ENCODE assay signal across 9 cellular contexts in genomic region chr6:36979343-36979742, GRCh38. TPM values are rescaled to one million over a fixed set of nuclear protein-coding genes. Genes with fewer than 3 reads are reported as not detected.
DNase-seq lines count a peak whose midpoint lies in the region; ATAC-seq and TF ChIP-seq lines count a peak whose summit lies in the region.
"Had no signal": no experiment of that assay in that cellular context is flagged by ENCODE, and none has a peak within 500 bp of the region (broad histone marks: within the 10 kb centered on the region; RNA-seq: fewer than 3 reads in every experiment).

No MANE protein-coding gene starts in this region.

- no peak for ATAC-seq in GM21825 (IDR thresholded peaks at IDR 0.05; ENCODE audit: unreplicated experiment)
- ATAC-seq in GM21367 (IDR thresholded peaks at IDR 0.05; ENCODE audit: unreplicated experiment), result no peak

- POLR2A ChIA-PET in AG04449 (lab: Yijun Ruan, JAX), result no interaction called here

- peak overlapping the region in 2 of 6 donors; percentile 17 to 56 for H3K27ac Mint-ChIP-seq in immature natural killer cell

- H3K4me3 ChIP-seq in AG04449 (ENCODE audit: low read depth, low read length), result no peak overlapping the region
- H3K4me3 ChIP-seq in fibroblast of villous mesenchyme (ENCODE audit: low read depth, low read length), result no peak overlapping the region
- no peak overlapping the region for H3K4me3 ChIP-seq in prostate gland

- H3K27me3 ChIP-seq in prostate gland (replicated peaks; ENCODE audit: insufficient read depth), result no peaks in the 10 kb centered on the region

- H3K9me3 ChIP-seq in prostate gland, result no peaks in the 10 kb centered on the region

- H3K36me3 Mint-ChIP-seq in immature natural killer cell, result peaks cover 5 to 33% (median 9%) of the 10 kb centered on the region in 3 donors

- no peak for TF ChIP-seq POLR2A in prostate gland (IDR thresholded peaks at IDR 0.05)

- CTCF ChIA-PET in AG04449 (lab: Yijun Ruan, JAX), result interaction anchor here (0.6 to 8.6 kb wide), 22 partner anchors 8 to 233 kb away, joined by 3 to 87 read pairs (median 4); partner anchors contain the start of genes C6orf89 and PI16

- intact Hi-C loops in prostate gland (cut with DNase I), result loop anchor here (2.0 kb wide), 1 partner anchor 93 kb away; no protein-coding TSS in a partner anchor

- peak overlapping the region; percentile 37 for H3K27ac ChIP-seq in VCaP
- peak overlapping the region; percentile 35 to 60 for H3K27ac ChIP-seq in prostate gland

- DNase-seq in AG04449 (ENCODE audit: low read depth, low spot score) (no peak), GM13976 (ENCODE audit: low spot score) (peak; percentile 62), fibroblast of villous mesenchyme (ENCODE audit: low read depth) (peak; percentile 62), prostate gland (ENCODE audit: low spot score) (no peak), immature natural killer cell (no peak)

- H3K9me3 Mint-ChIP-seq in immature natural killer cell, result peaks cover 0 to 2% (median 0%) of the 10 kb centered on the region in 6 donors
- H3K9me3 Mint-ChIP-seq: central memory CD8-positive, alpha-beta T cell had no signal

- WGBS in prostate gland, result 17% methylated on average over 4 of the region's 4 CpGs

- TF ChIP-seq CTCF in AG04449 (IDR thresholded peaks at IDR 0.05; ENCODE audit: insufficient read depth, low read length, missing control alignments) (peak; percentile 86), GM13976 (IDR thresholded peaks at IDR 0.05; ENCODE audit: borderline replicate concordance, control extremely low read depth, extremely low read depth, insufficient read depth, missing control alignments) (peak; percentile 12), VCaP (conservative IDR thresholded peaks at IDR 0.05) (peak; percentile 74), fibroblast of villous mesenchyme (IDR thresholded peaks at IDR 0.05; ENCODE audit: insufficient read depth, low read depth, low read length) (peak; percentile 73), prostate gland (IDR thresholded peaks at IDR 0.05) (peak; percentile 23 to 70 (median 52))

- in situ Hi-C loops in GM13976 (cut with MboI; ENCODE audit: low sequenced_read_pairs, unreplicated experiment), result no loop called here

- H3K4me1 Mint-ChIP-seq in immature natural killer cell, result peaks cover 22 to 34% of the 10 kb centered on the region in 2 donors

- H3K4me1 ChIP-seq in prostate gland (replicated peaks), result peaks cover 7% of the 10 kb centered on the region

- H3K4me3 Mint-ChIP-seq in immature natural killer cell, result no peak overlapping the region
- H3K4me3 Mint-ChIP-seq: central memory CD8-positive, alpha-beta T cell had no signal

- peaks cover 0 to 3% (median 2%) of the 10 kb centered on the region in 3 donors for H3K27me3 Mint-ChIP-seq in immature natural killer cell (ENCODE audit: low read depth in 3 of 3)
- H3K27me3 Mint-ChIP-seq: central memory CD8-positive, alpha-beta T cell had no signal

- H3K36me3 ChIP-seq in prostate gland, result peaks cover 17 to 35% of the 10 kb centered on the region in 2 donors

RNA-seq across cellular contexts. Expression of gene MTCH1, which starts 6.7 kb away (rescaled TPM):
- total RNA-seq in fibroblast of villous mesenchyme (224 and 228 TPM in 2 replicates), prostate gland (100 to 1,000 TPM; 269 to 367 TPM)
- polyA plus RNA-seq in immature natural killer cell, result 100 to 1,000 TPM in 1 of 3 donors, 10 to 100 TPM in 2; 86.0 to 116 (median 94.7) TPM

RNA-seq across cellular contexts. Expression of gene PI16, which starts 24.8 kb away (rescaled TPM):
- total RNA-seq in fibroblast of villous mesenchyme (under 0.01 TPM in 2 replicates), prostate gland (10 to 100 TPM in 1 of 2 donors, 1 to 10 TPM in 1; 7.9 to 18.0 TPM)
- 1 to 10 TPM; 3.6 to 6.9 (median 3.6) TPM for polyA plus RNA-seq in immature natural killer cell

RNA-seq across cellular contexts. Expression of gene FGD2, which starts 26.1 kb away (rescaled TPM):
- total RNA-seq in fibroblast of villous mesenchyme (not detected in 2 replicates), prostate gland (10 to 100 TPM in 1 of 2 donors, 1 to 10 TPM in 1; 3.4 to 17.9 TPM)
- 1 to 10 TPM in 2 of 3 donors, under 1 TPM in 1; 0.77 to 3.6 (median 1.9) TPM for polyA plus RNA-seq in immature natural killer cell

Comparison
In these comparisons a context has a peak if more than half of its experiments do, and no peak if none do; other contexts are left out.
1. DNase-seq: peak in GM13976 (single experiment) and fibroblast of villous mesenchyme (single experiment); none in AG04449 (single experiment), prostate gland (single experiment) and immature natural killer cell (0 of 3).
2. CTCF ChIP-seq: peak in every context shown above with its lines; median percentile 86 in AG04449; 74 in VCaP; 73 in fibroblast of villous mesenchyme; 52 in prostate gland; 12 in GM13976.